In the genomic region with DNA sequence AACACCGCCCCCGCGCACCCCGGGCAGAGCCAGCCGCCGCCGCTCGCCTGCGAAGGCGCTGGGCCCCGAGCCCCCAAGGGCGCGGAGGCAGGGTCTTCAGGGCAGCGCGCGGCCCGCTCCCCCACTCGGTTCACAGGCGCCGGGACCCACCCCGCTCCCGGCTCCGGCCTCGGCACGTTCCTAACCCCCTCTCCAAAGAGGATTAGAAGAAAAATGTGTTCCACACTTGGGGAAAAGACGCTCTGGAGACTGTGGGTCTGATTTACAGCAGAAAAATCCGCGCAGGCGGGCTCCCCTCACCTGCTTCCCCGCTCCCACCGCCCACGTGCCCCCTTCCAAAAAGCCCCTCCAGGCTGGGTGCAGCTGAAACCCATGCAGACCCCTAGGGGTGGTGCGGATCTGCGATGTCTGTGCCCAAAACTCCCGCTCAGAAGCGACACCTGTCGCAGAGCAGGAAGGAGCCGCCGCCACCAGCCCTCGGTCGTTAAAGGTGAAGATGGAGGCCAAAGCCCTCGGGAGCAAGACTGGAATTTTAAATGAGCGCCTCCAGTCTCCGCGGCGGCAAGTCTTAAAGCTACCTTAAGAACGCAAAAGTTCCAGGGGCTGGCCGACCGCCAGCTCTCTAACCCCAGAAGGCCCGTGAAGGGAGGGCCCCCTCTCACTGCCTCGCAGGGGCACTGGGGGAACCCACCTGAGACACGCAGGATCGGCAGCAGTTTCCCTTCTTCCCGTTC, we compare ENCODE assay signal across 1 cellular context.
TF ChIP-seq lines count a peak whose summit lies in the region.

No MANE protein-coding gene starts in this region.

TF ChIP-seq in A549, 52 proteins besides CTCF, POLR2A, EP300 and RAD21:
- no peak for TF ChIP-seq HOXA7 (CRISPR knock-in tag; IDR thresholded peaks at IDR 0.05)
- no peak for TF ChIP-seq E2F6 (IDR thresholded peaks at IDR 0.05; ENCODE audit: borderline replicate concordance, low read depth)
- TF ChIP-seq HOXB5 (CRISPR knock-in tag; IDR thresholded peaks at IDR 0.05), result no peak
TF ChIP-seq in A549: peak in this region for 0.
